Comparison of ENCODE assay signal across 1 cellular context in the genomic region with DNA sequence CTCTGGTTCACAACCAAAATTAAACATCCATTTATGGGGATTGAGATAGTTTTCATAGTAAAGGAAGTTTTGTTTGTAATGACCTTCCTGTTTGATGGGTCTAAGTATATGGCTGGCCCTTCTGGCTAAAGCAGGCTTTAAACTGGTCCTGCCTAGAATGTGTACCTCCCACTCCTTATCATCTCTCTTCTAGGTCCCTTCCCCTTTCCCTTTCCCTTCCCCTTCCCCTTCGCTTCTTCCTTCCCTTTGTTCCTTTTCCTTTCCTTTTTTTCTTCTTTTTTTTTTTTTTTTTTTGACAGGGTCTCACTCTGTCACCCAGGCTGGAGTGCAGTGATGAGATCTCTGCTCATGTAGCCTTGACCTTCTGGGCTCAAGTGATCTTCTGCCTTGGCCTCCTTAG.
TF ChIP-seq lines count a peak whose summit lies in the region.

No MANE protein-coding gene starts in this region.

TF ChIP-seq in IMR-90, 13 proteins besides CTCF, POLR2A, EP300 and RAD21 (continued from another document):
- TF ChIP-seq MXI1 (IDR thresholded peaks at IDR 0.05; ENCODE audit: borderline replicate concordance, low read depth, low read length): no peak
- TF ChIP-seq MAFK (IDR thresholded peaks at IDR 0.05; ENCODE audit: low read depth, low read length): no peak
- TF ChIP-seq, protein P1, sequence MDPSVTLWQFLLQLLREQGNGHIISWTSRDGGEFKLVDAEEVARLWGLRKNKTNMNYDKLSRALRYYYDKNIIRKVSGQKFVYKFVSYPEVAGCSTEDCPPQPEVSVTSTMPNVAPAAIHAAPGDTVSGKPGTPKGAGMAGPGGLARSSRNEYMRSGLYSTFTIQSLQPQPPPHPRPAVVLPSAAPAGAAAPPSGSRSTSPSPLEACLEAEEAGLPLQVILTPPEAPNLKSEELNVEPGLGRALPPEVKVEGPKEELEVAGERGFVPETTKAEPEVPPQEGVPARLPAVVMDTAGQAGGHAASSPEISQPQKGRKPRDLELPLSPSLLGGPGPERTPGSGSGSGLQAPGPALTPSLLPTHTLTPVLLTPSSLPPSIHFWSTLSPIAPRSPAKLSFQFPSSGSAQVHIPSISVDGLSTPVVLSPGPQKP (IDR thresholded peaks at IDR 0.05; ENCODE audit: borderline replicate concordance, low read depth, low read length): no peak
- TF ChIP-seq, protein P2, sequence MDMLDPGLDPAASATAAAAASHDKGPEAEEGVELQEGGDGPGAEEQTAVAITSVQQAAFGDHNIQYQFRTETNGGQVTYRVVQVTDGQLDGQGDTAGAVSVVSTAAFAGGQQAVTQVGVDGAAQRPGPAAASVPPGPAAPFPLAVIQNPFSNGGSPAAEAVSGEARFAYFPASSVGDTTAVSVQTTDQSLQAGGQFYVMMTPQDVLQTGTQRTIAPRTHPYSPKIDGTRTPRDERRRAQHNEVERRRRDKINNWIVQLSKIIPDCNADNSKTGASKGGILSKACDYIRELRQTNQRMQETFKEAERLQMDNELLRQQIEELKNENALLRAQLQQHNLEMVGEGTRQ (IDR thresholded peaks at IDR 0.05; ENCODE audit: low read depth, low read length): no peak
